In genomic region chr10:101631821-101632475, GRCh38 we compare ENCODE assay signal across 10 cellular contexts.
"Had no signal": no experiment of that assay in that cellular context is flagged by ENCODE, and none has a peak within 500 bp of the region (broad histone marks: within the 10 kb centered on the region; RNA-seq: fewer than 3 reads in every experiment).

No MANE protein-coding gene starts in this region.

- H3K27me3 ChIP-seq: brain microvascular endothelial cell, tibial artery, vagina had no signal

- H3K27ac ChIP-seq: brain microvascular endothelial cell, tibial artery, vagina had no signal

- H3K27ac Mint-ChIP-seq: activated CD4-positive, alpha-beta T cell treated with anti-CD3 and anti-CD28 coated beads, Interleukin-2, amount 10 ng/mL, durations not matched to agents 7 days and 5 days; activated naive CD4-positive, alpha-beta T cell treated with anti-CD3 and anti-CD28 coated beads for 36 hours; nephron had no signal

- H3K9me3 Mint-ChIP-seq: activated CD4-positive, alpha-beta T cell treated with anti-CD3 and anti-CD28 coated beads, Interleukin-2, amount 10 ng/mL, durations not matched to agents 7 days and 5 days; activated naive CD4-positive, alpha-beta T cell treated with anti-CD3 and anti-CD28 coated beads for 36 hours; nephron had no signal

- H3K4me1 ChIP-seq: tibial artery, vagina had no signal

- H3K36me3 ChIP-seq: brain microvascular endothelial cell, vagina had no signal

- H3K4me3 Mint-ChIP-seq: activated CD4-positive, alpha-beta T cell treated with anti-CD3 and anti-CD28 coated beads, Interleukin-2, amount 10 ng/mL, durations not matched to agents 7 days and 5 days; activated naive CD4-positive, alpha-beta T cell treated with anti-CD3 and anti-CD28 coated beads for 36 hours; nephron had no signal

- H3K4me1 Mint-ChIP-seq: activated CD4-positive, alpha-beta T cell treated with anti-CD3 and anti-CD28 coated beads, Interleukin-2, amount 10 ng/mL, durations not matched to agents 7 days and 5 days; nephron had no signal

- H3K4me3 ChIP-seq: tibial artery, vagina had no signal

- DNase-seq: activated CD4-positive, alpha-beta T cell treated with anti-CD3 and anti-CD28 coated beads, Interleukin-2, amount 10 ng/mL, durations not matched to agents 7 days and 5 days; activated CD4-positive, CD25-positive, alpha-beta regulatory T cell; activated CD8-positive, alpha-beta memory T cell treated with anti-CD3 and anti-CD28 coated beads for 24 hours; activated naive CD4-positive, alpha-beta T cell treated with anti-CD3 and anti-CD28 coated beads for 36 hours; brain microvascular endothelial cell; stimulated activated CD4-positive, alpha-beta T cell treated with anti-CD3 and anti-CD28 coated beads, Interleukin-15, amount 100 ng/mL, for 24 hours; stimulated activated CD4-positive, alpha-beta T cell treated with anti-CD3 and anti-CD28 coated beads, Interleukin-4, amount 100 ng/mL, for 24 hours; tibial artery had no signal

- H3K9me3 ChIP-seq: tibial artery, vagina had no signal

- H3K27me3 Mint-ChIP-seq: activated CD4-positive, alpha-beta T cell treated with anti-CD3 and anti-CD28 coated beads, Interleukin-2, amount 10 ng/mL, durations not matched to agents 7 days and 5 days had no signal
